Comparison of ENCODE assay signal across 21 cellular contexts in the genomic region with DNA sequence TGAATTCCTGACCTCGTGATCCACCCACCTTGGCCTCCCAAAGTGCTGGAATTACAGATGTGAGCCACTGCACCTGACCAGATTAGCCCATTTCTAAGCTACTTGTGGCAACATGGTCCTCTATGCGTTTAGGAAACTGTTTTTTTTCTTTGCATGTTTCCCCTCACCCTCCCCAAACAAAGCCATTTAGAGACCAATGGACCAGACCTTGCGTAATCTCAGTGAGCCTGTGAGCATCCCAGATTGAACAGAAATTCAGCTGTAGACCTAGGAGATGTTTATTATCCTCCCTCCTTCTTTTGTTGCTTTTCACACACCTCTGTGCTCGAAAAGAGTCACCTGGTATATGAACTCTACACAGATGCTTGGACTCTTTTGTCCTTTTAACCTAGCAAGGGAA. TPM values are rescaled to one million over a fixed set of nuclear protein-coding genes. Genes with fewer than 3 reads are reported as not detected.
A peak's percentile ranks its signal among the peaks of the same experiment; 100 is the strongest.
DNase-seq lines count a peak whose midpoint lies in the region; ATAC-seq, FAIRE-seq and TF ChIP-seq lines count a peak whose summit lies in the region.
"Had no signal": no experiment of that assay in that cellular context is flagged by ENCODE, and none has a peak within 500 bp of the region (broad histone marks: within the 10 kb centered on the region; RNA-seq: fewer than 3 reads in every experiment).

No MANE protein-coding gene starts in this region.

- no peak overlapping the region for H2BK5ac ChIP-seq in IMR-90 (ENCODE audit: low read depth, low read length, poor library complexity, severe bottlenecking)

- dilution Hi-C loops in IMR-90 (cut with HindIII; ENCODE audit: low sequenced_read_pairs, unreplicated experiment): no loop called here

- H2BK15ac ChIP-seq in IMR-90 (ENCODE audit: low read depth, low read length): no peak overlapping the region

- H3K56ac ChIP-seq in IMR-90 (ENCODE audit: extremely low read depth, insufficient read depth, low read length): no peak overlapping the region

- 60% methylated on average over 3 of the region's 4 CpGs; no CpG with 5 or more reads in 1 of the 2 experiments for WGBS in IMR-90 (ENCODE audit: extremely low coverage in 2 of 2, insufficient read length in 1 of 2), 2 experiments
- WGBS in HepG2 (ENCODE audit: low lambda C conversion rate): 22% methylated on average over 4 of the region's 4 CpGs
- 90% methylated on average over 4 of the region's 4 CpGs for WGBS in right cardiac atrium

- no peak overlapping the region for H2AK5ac ChIP-seq in IMR-90 (ENCODE audit: low read depth, low read length)

- H3K18ac ChIP-seq in IMR-90 (ENCODE audit: low read depth, low read length): no peak overlapping the region

- TF ChIP-seq RAD21 in IMR-90 (IDR thresholded peaks at IDR 0.05; ENCODE audit: low read length): no peak
- no peak for TF ChIP-seq RAD21 in HepG2 (CRISPR knock-in tag; IDR thresholded peaks at IDR 0.05)

- no peak overlapping the region for H4K8ac ChIP-seq in IMR-90 (ENCODE audit: low read depth in 2 of 2, low read length in 2 of 2)

- H2AFZ ChIP-seq in IMR-90 (replicated peaks; ENCODE audit: low read length, poor library complexity) (no peak overlapping the region), HepG2 (ENCODE audit: low read length) (no peak overlapping the region), osteoblast (ENCODE audit: low read length) (no peak overlapping the region)

- BruUV-seq in IMR-90 (replicated peaks; lab: Mats Ljungman, UMichigan): no TSS peak
- no TSS peak for BruUV-seq in HepG2 (replicated peaks; lab: Mats Ljungman, UMichigan)

- H3K4me3 ChIP-seq in IMR-90 (ENCODE audit: insufficient read depth, low read depth, low read length): no peak overlapping the region
- no peak overlapping the region for H3K4me3 ChIP-seq in HepG2 (replicated peaks in 1 of 3; ENCODE audit: insufficient read depth in 1 of 3, low read depth in 2 of 3, low read length in 3 of 3)
- H3K4me3 ChIP-seq in osteoblast (ENCODE audit: insufficient read depth, low read length): no peak overlapping the region
- H3K4me3 ChIP-seq in right cardiac atrium (ENCODE audit: low read length): no peak overlapping the region
- H3K4me3 ChIP-seq: GM23338, HAP-1 had no signal

- no peak overlapping the region for H4K5ac ChIP-seq in IMR-90 (ENCODE audit: low read depth, low read length)

- TF ChIP-seq CTCF in IMR-90 (conservative IDR thresholded peaks at IDR 0.05; ENCODE audit: low read depth, low read length) (no peak), HepG2 (CRISPR knock-in tag; IDR thresholded peaks at IDR 0.05) (no peak), osteoblast (IDR thresholded peaks at IDR 0.05; ENCODE audit: extremely low read depth, low read depth, low read length) (no peak)

- ATAC-seq in IMR-90 (ENCODE audit: low read depth): no peak
- ATAC-seq in HepG2: no peak
- ATAC-seq in right cardiac atrium: no peak
- ATAC-seq in GM18511 (IDR thresholded peaks at IDR 0.05; ENCODE audit: unreplicated experiment): no peak
- ATAC-seq: GM23338 had no signal

- no peaks in the 10 kb centered on the region for H4K20me1 ChIP-seq in IMR-90 (ENCODE audit: insufficient read depth, low read length)
- no peaks in the 10 kb centered on the region for H4K20me1 ChIP-seq in HepG2 (ENCODE audit: insufficient read depth, low read length)
- no peaks in the 10 kb centered on the region for H4K20me1 ChIP-seq in osteoblast (ENCODE audit: insufficient read depth, low read length)

- H3K4me2 ChIP-seq in IMR-90 (ENCODE audit: low read depth, low read length): no peak overlapping the region
- no peak overlapping the region for H3K4me2 ChIP-seq in HepG2 (ENCODE audit: low read depth, low read length)
- H3K4me2 ChIP-seq in osteoblast (ENCODE audit: insufficient read depth, low read length): no peak overlapping the region
- H3K4me2 ChIP-seq: GM23338 had no signal

- no peaks in the 10 kb centered on the region for H3K4me1 ChIP-seq in IMR-90 (ENCODE audit: control insufficient read depth, insufficient read depth, low read length)
- 0 out of 2 replicates have a peak, but pooled peaks cover 11% of the 10 kb centered on the region for H3K4me1 ChIP-seq in HepG2 (ENCODE audit: insufficient read depth, low read length)
- no peaks in the 10 kb centered on the region for H3K4me1 ChIP-seq in osteoblast (ENCODE audit: insufficient read depth, low read length)
- H3K4me1 ChIP-seq in right cardiac atrium (ENCODE audit: control insufficient read depth, insufficient read depth, low read length): no peaks in the 10 kb centered on the region

- no peak overlapping the region for H2BK20ac ChIP-seq in IMR-90 (ENCODE audit: low read depth, low read length)

- H3K14ac ChIP-seq in IMR-90 (replicated peaks; ENCODE audit: low read depth, low read length): no peak overlapping the region

- no peak overlapping the region for H3K23ac ChIP-seq in IMR-90 (ENCODE audit: low read depth, low read length)

- no peak overlapping the region for H2AK9ac ChIP-seq in IMR-90 (replicated peaks; ENCODE audit: low read depth, low read length, poor library complexity)

- CTCF ChIA-PET in IMR-90 (lab: Yijun Ruan, JAX) (no interaction called here), HepG2 (lab: Yijun Ruan, JAX; ENCODE audit: low intra/inter-chr PET ratio, low total read pairs) (no interaction called here)

- H3K27me3 ChIP-seq in IMR-90 (ENCODE audit: control insufficient read depth, insufficient read depth, low read length) (no peaks in the 10 kb centered on the region; the same call in 1 of the 2 replicates), HepG2 (ENCODE audit: control insufficient read depth in 1 of 2, insufficient read depth in 2 of 2, low read length in 2 of 2) (no peaks in the 10 kb centered on the region), osteoblast (ENCODE audit: insufficient read depth, low read length) (no peaks in the 10 kb centered on the region), right cardiac atrium (ENCODE audit: control insufficient read depth, insufficient read depth) (no peaks in the 10 kb centered on the region)

- H4K91ac ChIP-seq in IMR-90 (ENCODE audit: insufficient read depth, low read depth, low read length): no peak overlapping the region

- TF ChIP-seq POLR2A in IMR-90 (IDR thresholded peaks at IDR 0.05; ENCODE audit: low read depth, low read length) (no peak), HepG2 (IDR thresholded peaks at IDR 0.05; ENCODE audit: insufficient read depth in 1 of 2, low read depth in 2 of 2, low read length in 2 of 2) (no peak)

- no peak for TF ChIP-seq EP300 in HepG2 (IDR thresholded peaks at IDR 0.05; ENCODE audit: low read depth in 2 of 2, low read length in 2 of 2)
- TF ChIP-seq EP300 in HepG2 (CRISPR knock-in tag; IDR thresholded peaks at IDR 0.05; ENCODE audit: borderline replicate concordance): no peak

- no peak for FAIRE-seq in HepG2 (lab: Jason Lieb, UNC)
- FAIRE-seq: GM12892, GM19239, H54 had no signal

- H3K36me3 ChIP-seq in IMR-90 (ENCODE audit: control insufficient read depth, insufficient read depth, low read length) (no peaks in the 10 kb centered on the region), HepG2 (replicated peaks in 1 of 2; ENCODE audit: control insufficient read depth in 1 of 2, insufficient read depth in 2 of 2, low read length in 2 of 2) (no peaks in the 10 kb centered on the region), osteoblast (ENCODE audit: insufficient read depth, low read length) (no peaks in the 10 kb centered on the region)
- H3K36me3 ChIP-seq: HAP-1 had no signal

- no peaks in the 10 kb centered on the region for H3K9me3 ChIP-seq in IMR-90 (ENCODE audit: control insufficient read depth, insufficient read depth, low read length)
- H3K9me3 ChIP-seq in HepG2 (ENCODE audit: low read length): no peaks in the 10 kb centered on the region
- H3K9me3 ChIP-seq in osteoblast (ENCODE audit: low read depth, low read length): no peaks in the 10 kb centered on the region
- H3K9me3 ChIP-seq in right cardiac atrium (ENCODE audit: control insufficient read depth, low read length): no peaks in the 10 kb centered on the region
- H3K9me3 ChIP-seq: HAP-1 had no signal

- DNase-seq in IMR-90: no peak
- peak; percentile 11 for DNase-seq in dedifferentiated amniotic fluid mesenchymal stem cell (ENCODE audit: extremely low spot score)
- DNase-seq in HepG2 (ENCODE audit: low spot score): no peak
- DNase-seq in osteoblast (ENCODE audit: insufficient read length, low spot score, missing footprints): peak; percentile 30
- DNase-seq in right cardiac atrium: no peak
- no peak for DNase-seq in SIG-M5 treated with dmso at 0.1 percent for 504 hours (lab: John Stamatoyannopoulos, UW; ENCODE audit: unreplicated experiment)
- DNase-seq in HT-29 (ENCODE audit: low spot score): no peak
- DNase-seq: 8988T; C1 segment of cervical spinal cord; Calu3; CD4-positive, alpha-beta memory T cell; COR-L47; DMS53; DMS79 treated with DMSO at 0.1 percent for 48 hours; HFFc6 had no signal

- in situ Hi-C loops in IMR-90 (cut with MboI; ENCODE audit: low sequenced_read_pairs) (no loop called here), HepG2 (cut with HindIII; ENCODE audit: extremely low pct_ligation_motif_present, low pct_unique_long_range_greater_than_20kb) (no loop called here)

- intact Hi-C loops in IMR-90 (cut with micrococcal nuclease): no loop called here
- intact Hi-C loops in HepG2 (cut with micrococcal nuclease; ENCODE audit: unreplicated experiment): no loop called here
- intact Hi-C loops in right cardiac atrium (cut with DNase I): no loop called here

- no peak overlapping the region for H2BK120ac ChIP-seq in IMR-90 (ENCODE audit: low read depth, low read length)

- POLR2A ChIA-PET in IMR-90 (lab: Charles Lee; ENCODE audit: unreplicated experiment): no interaction called here
- POLR2A ChIA-PET in HepG2 (lab: Yijun Ruan, JAX): no interaction called here

- no peak overlapping the region for H3K27ac ChIP-seq in IMR-90 (ENCODE audit: insufficient read depth, low read length)
- no peak overlapping the region for H3K27ac ChIP-seq in HepG2 (ENCODE audit: extremely low read length, insufficient read depth, low read length)
- H3K27ac ChIP-seq in osteoblast (ENCODE audit: low read depth, low read length): no peak overlapping the region
- H3K27ac ChIP-seq in right cardiac atrium (ENCODE audit: low read length): no peak overlapping the region

- H3K4ac ChIP-seq in IMR-90 (ENCODE audit: low read depth, low read length): no peak overlapping the region

- no peaks in the 10 kb centered on the region for H3K79me2 ChIP-seq in HepG2 (ENCODE audit: insufficient read depth, low read length)
- no peaks in the 10 kb centered on the region for H3K79me2 ChIP-seq in osteoblast (ENCODE audit: insufficient read depth, low read length)

- H3K9me1 ChIP-seq in IMR-90 (ENCODE audit: insufficient read depth, low read length): no peaks in the 10 kb centered on the region

- H3K79me1 ChIP-seq in IMR-90 (ENCODE audit: low read depth in 1 of 2, low read length in 2 of 2): no peaks in the 10 kb centered on the region

- H3K9ac ChIP-seq in IMR-90 (ENCODE audit: low read depth, low read length) (no peak overlapping the region), HepG2 (ENCODE audit: insufficient read depth, low read depth, low read length) (no peak overlapping the region)

RNA-seq across cellular contexts. Expression of gene CAMK1D, which starts 28.5 kb away (rescaled TPM):
- total RNA-seq in IMR-90 (2012; rRNA removed): 4.2 and 5.0 TPM in 2 replicates
- 4.1 and 5.3 TPM in 2 replicates for polyA plus RNA-seq in IMR-90 (2012; rRNA removed)
- polyA plus RNA-seq in IMR-90 (2012; cell fraction: cytosol; rRNA removed): 2.5 and 2.6 TPM in 2 replicates
- polyA plus RNA-seq in IMR-90 (2012; cell fraction: nucleus; rRNA removed; ENCODE audit: low replicate concordance): 3.2 and 9.7 TPM in 2 replicates
- not detected in 2 replicates for total RNA-seq in HepG2 (2016; rRNA removed; fragmentation: Illumina TruSeq; extraction: Trizol)
- not detected in 2 replicates for total RNA-seq in HepG2 (2016; cell fraction: cytosol; rRNA removed; fragmentation: Illumina TruSeq; extraction: Trizol; ENCODE audit: low read depth)
- total RNA-seq in HepG2 (2016; cell fraction: insoluble cytoplasmic fraction; rRNA removed; fragmentation: Illumina TruSeq; extraction: Trizol): not detected in 2 replicates
- total RNA-seq in HepG2 (2016; cell fraction: membrane; rRNA removed; fragmentation: Illumina TruSeq; extraction: Trizol): not detected in 2 replicates
- not detected in 2 replicates for total RNA-seq in HepG2 (2016; cell fraction: nucleus; rRNA removed; fragmentation: Illumina TruSeq; extraction: Trizol)
- under 0.01 TPM in 1 of 2 replicates, not detected in the other for polyA plus RNA-seq in HepG2 (2011; rRNA removed)
- 0.01 TPM in 1 of 2 replicates, not detected in the other for polyA plus RNA-seq in HepG2 (2011; cell fraction: cytosol; rRNA removed)
- 0.07 TPM in 1 of 2 replicates, not detected in the other for polyA plus RNA-seq in HepG2 (2011; cell fraction: nucleus; rRNA removed)
- polyA plus RNA-seq in HepG2 (2012): not detected in 2 replicates
- polyA plus RNA-seq in HepG2 (2016; cell fraction: cytosol; fragmentation: Illumina TruSeq; extraction: Trizol; ENCODE audit: low read depth): not detected in 2 replicates
- not detected in 2 replicates for polyA plus RNA-seq in HepG2 (2016; cell fraction: insoluble cytoplasmic fraction; fragmentation: Illumina TruSeq; extraction: Trizol; ENCODE audit: low read depth)
- polyA plus RNA-seq in HepG2 (2016; cell fraction: membrane; fragmentation: Illumina TruSeq; extraction: Trizol; ENCODE audit: low read depth): not detected in 2 replicates
- not detected in 2 replicates for polyA plus RNA-seq in HepG2 (2016; cell fraction: nucleus; fragmentation: Illumina TruSeq; extraction: Trizol; ENCODE audit: insufficient read depth, low read depth)
- 5.4 TPM in 1 of 2 replicates, not detected in the other for polyA minus RNA-seq in HepG2 (2011; rRNA and poly(A)+ RNA removed; ENCODE audit: low replicate concordance)
- polyA minus RNA-seq in HepG2 (2011; cell fraction: cytosol; rRNA and poly(A)+ RNA removed): 0.09 TPM in 1 of 2 replicates, not detected in the other
- not detected in 2 replicates for polyA minus RNA-seq in HepG2 (2011; cell fraction: nucleus; rRNA and poly(A)+ RNA removed)
- 10.6 and 11.2 TPM in 2 replicates for total RNA-seq in osteoblast
- 10 to 100 TPM; 26.4 to 44.1 (median 27.6) TPM for total RNA-seq in right cardiac atrium
- 15.2 TPM for polyA plus RNA-seq in right cardiac atrium
- 0.15 and 0.18 TPM in 2 replicates for total RNA-seq in HT-29 (2014; rRNA removed; shearing (Covaris generic))

Comparison
In these comparisons a context has a peak if more than half of its experiments do, and no peak if none do; other contexts are left out.
1. DNase-seq: peak in dedifferentiated amniotic fluid mesenchymal stem cell (single experiment) and osteoblast (single experiment); none in IMR-90 (single experiment), HepG2 (single experiment), right cardiac atrium (0 of 3), SIG-M5 treated with dmso at 0.1 percent for 504 hours (single experiment) and HT-29 (single experiment).